In genomic region chr5:124735169-124735858, GRCh38 we compare ENCODE assay signal across 7 cellular contexts. TPM values are rescaled to one million over a fixed set of nuclear protein-coding genes. Genes with fewer than 3 reads are reported as not detected.
A peak's percentile ranks its signal among the peaks of the same experiment; 100 is the strongest.
DNase-seq lines count a peak whose midpoint lies in the region; ATAC-seq and TF ChIP-seq lines count a peak whose summit lies in the region.

No MANE protein-coding gene starts in this region.

- H3K27ac ChIP-seq in IMR-90 (ENCODE audit: insufficient read depth, low read length) (peak overlapping the region; percentile 91; the same call in 1 of the 2 replicates), caudate nucleus (ENCODE audit: low read depth, low read length) (peak overlapping the region; percentile 31), lower lobe of right lung (peak overlapping the region; percentile 46), upper lobe of right lung (peak overlapping the region; percentile 31)

- H3K27me3 ChIP-seq in IMR-90 (ENCODE audit: control insufficient read depth, insufficient read depth, low read length) (no peaks in the 10 kb centered on the region; the same call in 1 of the 2 replicates), lower lobe of right lung (ENCODE audit: low read depth) (no peaks in the 10 kb centered on the region), upper lobe of right lung (no peaks in the 10 kb centered on the region)

- TF ChIP-seq RAD21 in IMR-90 (IDR thresholded peaks at IDR 0.05; ENCODE audit: low read length) = no peak

- dilution Hi-C loops in IMR-90 (cut with HindIII; ENCODE audit: low sequenced_read_pairs, unreplicated experiment) = no loop called here

- TF ChIP-seq CTCF in IMR-90 (conservative IDR thresholded peaks at IDR 0.05; ENCODE audit: low read depth, low read length) (no peak), lower lobe of right lung (IDR thresholded peaks at IDR 0.05) (no peak), upper lobe of right lung (IDR thresholded peaks at IDR 0.05) (no peak)

- peak overlapping the region; percentile 88 for H2BK120ac ChIP-seq in IMR-90 (ENCODE audit: low read depth, low read length)

- H3K23ac ChIP-seq in IMR-90 (ENCODE audit: low read depth, low read length) = peak overlapping the region; percentile 69

- H3K4ac ChIP-seq in IMR-90 (ENCODE audit: low read depth, low read length) = peak overlapping the region; percentile 81

- H4K8ac ChIP-seq in IMR-90 (ENCODE audit: low read depth in 2 of 2, low read length in 2 of 2) = peak overlapping the region; percentile 4 to 69; a peak in 3 of 4 replicates

- peak overlapping the region; percentile 59; the same call in 1 of the 2 replicates for H3K56ac ChIP-seq in IMR-90 (ENCODE audit: extremely low read depth, insufficient read depth, low read length)

- H4K20me1 ChIP-seq in IMR-90 (ENCODE audit: insufficient read depth, low read length) = no peaks in the 10 kb centered on the region

- H2BK20ac ChIP-seq in IMR-90 (ENCODE audit: low read depth, low read length) = peak overlapping the region; percentile 84

- CTCF ChIA-PET in IMR-90 (lab: Yijun Ruan, JAX) = no interaction called here

- 0 out of 2 replicates have a peak, but pooled peaks cover 3% of the 10 kb centered on the region for H3K9me1 ChIP-seq in IMR-90 (ENCODE audit: insufficient read depth, low read length)

- H2BK5ac ChIP-seq in IMR-90 (ENCODE audit: low read depth, low read length, poor library complexity, severe bottlenecking) = peak overlapping the region; percentile 60

- peak overlapping the region; percentile 33 for H3K4me3 ChIP-seq in IMR-90 (ENCODE audit: insufficient read depth, low read depth, low read length)
- H3K4me3 ChIP-seq in lower lobe of right lung = peak overlapping the region; percentile 37
- H3K4me3 ChIP-seq in upper lobe of right lung = peak overlapping the region; percentile 31

- H4K91ac ChIP-seq in IMR-90 (ENCODE audit: insufficient read depth, low read depth, low read length) = peak overlapping the region; percentile 74

- BruUV-seq in IMR-90 (replicated peaks; lab: Mats Ljungman, UMichigan) = no TSS peak

- H3K9me3 ChIP-seq in IMR-90 (ENCODE audit: control insufficient read depth, insufficient read depth, low read length) = no peaks in the 10 kb centered on the region
- H3K9me3 ChIP-seq in lower lobe of right lung = no peaks in the 10 kb centered on the region
- H3K9me3 ChIP-seq in upper lobe of right lung = no peaks in the 10 kb centered on the region

- H2BK15ac ChIP-seq in IMR-90 (ENCODE audit: low read depth, low read length) = 0 out of 3 replicates have a peak overlapping the region, but pooled peaks have one; percentile 12

- peak overlapping the region; percentile 66 for H3K18ac ChIP-seq in IMR-90 (ENCODE audit: low read depth, low read length)

- H2AFZ ChIP-seq in IMR-90 (replicated peaks; ENCODE audit: low read length, poor library complexity) = peak overlapping the region; percentile 33

- ATAC-seq in IMR-90 (ENCODE audit: low read depth) (peak; percentile 35), lower lobe of right lung (peak in 1 of 2 donors; percentile 47), upper lobe of right lung (peak; percentile 46)

- H4K5ac ChIP-seq in IMR-90 (ENCODE audit: low read depth, low read length) = peak overlapping the region; percentile 60

- no peak overlapping the region for H2AK9ac ChIP-seq in IMR-90 (replicated peaks; ENCODE audit: low read depth, low read length, poor library complexity)

- H3K4me1 ChIP-seq in IMR-90 (ENCODE audit: control insufficient read depth, insufficient read depth, low read length) (peaks cover 9% of the 10 kb centered on the region), lower lobe of right lung (peaks cover 58% of the 10 kb centered on the region), upper lobe of right lung (peaks cover 39% of the 10 kb centered on the region)

- H3K36me3 ChIP-seq in IMR-90 (ENCODE audit: control insufficient read depth, insufficient read depth, low read length) (no peaks in the 10 kb centered on the region), lower lobe of right lung (no peaks in the 10 kb centered on the region), upper lobe of right lung (no peaks in the 10 kb centered on the region)

- POLR2A ChIA-PET in IMR-90 (lab: Charles Lee; ENCODE audit: unreplicated experiment) = interaction anchor here (1.0 kb wide), 1 partner anchor 12 kb away, joined by 4 read pairs; no protein-coding TSS in a partner anchor

- in situ Hi-C loops in IMR-90 (cut with MboI; ENCODE audit: low sequenced_read_pairs) = no loop called here

- peaks cover 9 to 33% of the 10 kb centered on the region in 2 experiments for H3K79me1 ChIP-seq in IMR-90 (ENCODE audit: low read depth in 1 of 2, low read length in 2 of 2)

- H2AK5ac ChIP-seq in IMR-90 (ENCODE audit: low read depth, low read length) = peak overlapping the region; percentile 55; the same call in 1 of the 2 replicates

- H3K9ac ChIP-seq in IMR-90 (ENCODE audit: low read depth, low read length) = peak overlapping the region; percentile 33

- intact Hi-C loops in IMR-90 (cut with micrococcal nuclease) (loop anchor here (5.0 kb wide), 1 partner anchor 1797 kb away; no protein-coding TSS in a partner anchor), lower lobe of right lung (cut with DNase I) (no loop called here), upper lobe of right lung (cut with DNase I) (no loop called here)

- H3K14ac ChIP-seq in IMR-90 (replicated peaks; ENCODE audit: low read depth, low read length) = peak overlapping the region; percentile 55

- peak overlapping the region; percentile 65 for H3K4me2 ChIP-seq in IMR-90 (ENCODE audit: low read depth, low read length)

- WGBS in IMR-90 (ENCODE audit: extremely low coverage in 2 of 2, insufficient read length in 1 of 2), 2 experiments = 0% methylated on average over 1 of the region's 24 CpGs; no CpG with 5 or more reads in 1 of the 2 experiments

- no peak for TF ChIP-seq POLR2A in IMR-90 (IDR thresholded peaks at IDR 0.05; ENCODE audit: low read depth, low read length)

- DNase-seq in IMR-90 (no peak), caudate nucleus (lab: John Stamatoyannopoulos, UW) (peak in 4 of 61 donors; percentile 14 to 61 (median 21)), lower lobe of right lung (no peak), upper lobe of right lung (no peak), A172 (ENCODE audit: low spot score) (no peak), SIG-M5 (lab: John Stamatoyannopoulos, UW) (no peak)
- no peak for DNase-seq in activated naive CD4-positive, alpha-beta T cell treated with anti-CD3 and anti-CD28 coated beads, Interleukin-2, amount 50 U/mL, for 16 hours

TF ChIP-seq in IMR-90, 13 proteins besides CTCF, POLR2A, EP300 and RAD21:
- TF ChIP-seq MAZ (IDR thresholded peaks at IDR 0.05; ENCODE audit: borderline replicate concordance, low read depth, low read length) = no peak
- no peak for TF ChIP-seq MAFK (IDR thresholded peaks at IDR 0.05; ENCODE audit: low read depth, low read length)
- 0 out of 2 replicates have a peak, but pooled peaks have one; percentile 4 for TF ChIP-seq CEBPB (IDR thresholded peaks at IDR 0.05; ENCODE audit: low read depth, low read length)

RNA-seq across cellular contexts. Expression of gene ZNF608, which starts 11.1 kb away (rescaled TPM):
- total RNA-seq in IMR-90 (2012; rRNA removed) (15.1 and 16.4 TPM in 2 replicates), lower lobe of right lung (27.9 TPM), upper lobe of right lung (32.1 TPM)
- 9.8 TPM in 2 replicates for polyA plus RNA-seq in IMR-90 (2012; rRNA removed)
- 2.7 and 5.9 TPM in 2 replicates for polyA plus RNA-seq in IMR-90 (2012; cell fraction: cytosol; rRNA removed)
- 10.3 and 27.2 TPM in 2 replicates for polyA plus RNA-seq in IMR-90 (2012; cell fraction: nucleus; rRNA removed; ENCODE audit: low replicate concordance)
- 1.8 and 2.1 TPM in 2 replicates for total RNA-seq in A172 (2014; rRNA removed; shearing (Covaris generic))

Comparison
In these comparisons a context has a peak if more than half of its experiments do, and no peak if none do; other contexts are left out.
1. H3K27ac ChIP-seq: peak in every context shown above with its lines; median percentile 91 in IMR-90; 46 in lower lobe of right lung; 31 in caudate nucleus; 31 in upper lobe of right lung.